Comparison of ENCODE assay signal across 1 cellular context in the genomic region with DNA sequence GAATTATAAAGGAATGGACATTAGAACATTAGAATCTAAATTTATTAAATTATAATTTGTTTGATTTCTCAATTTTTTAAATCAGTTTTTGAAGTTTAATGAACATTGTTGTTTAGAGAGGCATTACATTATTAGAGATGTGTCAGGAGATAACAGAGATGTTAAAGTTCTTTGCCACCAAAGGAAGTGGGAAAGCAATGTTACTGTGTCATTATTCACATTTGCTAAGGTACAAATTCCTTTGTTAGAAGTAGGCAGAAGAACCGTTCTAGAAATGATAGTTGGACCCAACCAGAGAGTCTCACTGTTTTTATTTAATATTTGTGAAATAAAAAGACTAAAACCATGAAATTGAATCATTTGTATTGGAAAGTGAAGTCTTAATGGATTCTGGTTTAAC.
TF ChIP-seq lines count a peak whose summit lies in the region.

No MANE protein-coding gene starts in this region.

TF ChIP-seq in IMR-90, 13 proteins besides CTCF, POLR2A, EP300 and RAD21:
- TF ChIP-seq BHLHE40 (IDR thresholded peaks at IDR 0.05; ENCODE audit: low read depth, low read length) (no peak), MAZ (IDR thresholded peaks at IDR 0.05; ENCODE audit: borderline replicate concordance, low read depth, low read length) (no peak), CEBPB (IDR thresholded peaks at IDR 0.05; ENCODE audit: low read depth, low read length) (no peak), NFE2L2 (IDR thresholded peaks at IDR 0.05; ENCODE audit: low read depth, low read length) (no peak), FOS (IDR thresholded peaks at IDR 0.05; ENCODE audit: low read depth, low read length) (no peak), RCOR1 (IDR thresholded peaks at IDR 0.05; ENCODE audit: insufficient replicate concordance, low read length) (no peak), CHD1 (IDR thresholded peaks at IDR 0.05; ENCODE audit: low read depth, low read length) (no peak), RFX5 (IDR thresholded peaks at IDR 0.05; ENCODE audit: low read depth, low read length) (no peak), MXI1 (IDR thresholded peaks at IDR 0.05; ENCODE audit: borderline replicate concordance, low read depth, low read length) (no peak), MAFK (IDR thresholded peaks at IDR 0.05; ENCODE audit: low read depth, low read length) (no peak), SMC3 (IDR thresholded peaks at IDR 0.05; ENCODE audit: low read depth, low read length) (no peak)
- TF ChIP-seq, protein P1, sequence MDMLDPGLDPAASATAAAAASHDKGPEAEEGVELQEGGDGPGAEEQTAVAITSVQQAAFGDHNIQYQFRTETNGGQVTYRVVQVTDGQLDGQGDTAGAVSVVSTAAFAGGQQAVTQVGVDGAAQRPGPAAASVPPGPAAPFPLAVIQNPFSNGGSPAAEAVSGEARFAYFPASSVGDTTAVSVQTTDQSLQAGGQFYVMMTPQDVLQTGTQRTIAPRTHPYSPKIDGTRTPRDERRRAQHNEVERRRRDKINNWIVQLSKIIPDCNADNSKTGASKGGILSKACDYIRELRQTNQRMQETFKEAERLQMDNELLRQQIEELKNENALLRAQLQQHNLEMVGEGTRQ (IDR thresholded peaks at IDR 0.05; ENCODE audit: low read depth, low read length), result no peak
- TF ChIP-seq, protein P2, sequence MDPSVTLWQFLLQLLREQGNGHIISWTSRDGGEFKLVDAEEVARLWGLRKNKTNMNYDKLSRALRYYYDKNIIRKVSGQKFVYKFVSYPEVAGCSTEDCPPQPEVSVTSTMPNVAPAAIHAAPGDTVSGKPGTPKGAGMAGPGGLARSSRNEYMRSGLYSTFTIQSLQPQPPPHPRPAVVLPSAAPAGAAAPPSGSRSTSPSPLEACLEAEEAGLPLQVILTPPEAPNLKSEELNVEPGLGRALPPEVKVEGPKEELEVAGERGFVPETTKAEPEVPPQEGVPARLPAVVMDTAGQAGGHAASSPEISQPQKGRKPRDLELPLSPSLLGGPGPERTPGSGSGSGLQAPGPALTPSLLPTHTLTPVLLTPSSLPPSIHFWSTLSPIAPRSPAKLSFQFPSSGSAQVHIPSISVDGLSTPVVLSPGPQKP (IDR thresholded peaks at IDR 0.05; ENCODE audit: borderline replicate concordance, low read depth, low read length), result no peak
TF ChIP-seq in IMR-90: peak in this region for 0.
